ENCODE assay signal across 1 cellular context in the genomic region with DNA sequence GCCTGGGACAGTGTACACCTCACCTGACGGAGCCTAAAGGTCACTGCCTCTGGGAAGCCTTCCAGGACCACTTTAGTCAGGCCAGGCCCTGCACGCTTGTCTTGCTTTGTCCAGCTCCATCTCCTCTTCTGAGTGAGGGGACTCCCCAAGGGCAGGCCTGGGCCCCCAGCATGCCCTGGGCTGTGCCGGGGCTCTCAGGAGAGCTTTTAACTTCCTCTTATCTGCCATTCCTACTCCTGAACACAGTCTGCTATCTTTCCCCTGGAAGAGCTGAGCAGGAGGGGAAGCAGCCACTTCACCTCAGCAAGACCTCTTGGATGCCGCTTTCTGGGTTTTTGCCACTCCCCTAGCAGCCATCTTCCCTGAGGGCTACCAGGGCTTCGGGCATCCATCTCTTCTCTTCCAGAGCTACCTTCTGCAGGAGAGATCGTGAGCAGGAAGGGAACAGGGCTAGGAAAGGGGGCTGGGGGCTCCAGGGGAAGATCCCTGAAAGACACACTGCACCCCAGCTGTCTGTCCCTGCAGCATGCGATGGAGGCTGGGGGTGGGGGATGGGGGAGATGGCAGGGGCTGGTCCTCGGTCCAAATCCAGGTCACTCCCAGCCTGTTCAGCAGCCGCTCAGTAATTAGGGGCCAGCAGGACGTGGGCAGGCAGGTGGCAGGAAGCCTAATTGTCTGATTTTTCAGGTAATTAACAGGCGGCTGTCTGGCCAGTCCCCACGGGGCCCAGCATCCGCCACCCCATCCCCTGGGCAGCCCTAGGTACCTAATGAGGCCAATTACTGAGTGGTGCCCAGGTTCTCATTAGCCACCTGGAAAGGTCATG.
TF ChIP-seq lines count a peak whose summit lies in the region.

No MANE protein-coding gene starts in this region.

TF ChIP-seq in HepG2, 621 proteins besides CTCF, POLR2A, EP300 and RAD21:
- TF ChIP-seq ZFYVE20 (CRISPR knock-in tag; IDR thresholded peaks at IDR 0.05; ENCODE audit: borderline replicate concordance, low read depth) (no peak), CENPT (CRISPR knock-in tag; IDR thresholded peaks at IDR 0.05; ENCODE audit: low read depth) (no peak), HOXA7 (CRISPR knock-in tag; IDR thresholded peaks at IDR 0.05) (no peak), AHR (CRISPR knock-in tag; IDR thresholded peaks at IDR 0.05) (no peak), ZNF552 (CRISPR knock-in tag; IDR thresholded peaks at IDR 0.05; ENCODE audit: borderline replicate concordance) (no peak), FOXM1 (CRISPR knock-in tag; IDR thresholded peaks at IDR 0.05) (no peak), NONO (IDR thresholded peaks at IDR 0.05) (no peak), NONO (CRISPR knock-in tag; conservative IDR thresholded peaks at IDR 0.05) (no peak), SKI (IDR thresholded peaks at IDR 0.05; ENCODE audit: partially characterized antibody) (no peak), USF2 (IDR thresholded peaks at IDR 0.05; ENCODE audit: low read depth, low read length) (no peak), USF2 (CRISPR knock-in tag; IDR thresholded peaks at IDR 0.05; ENCODE audit: borderline replicate concordance) (no peak), NFE2 (CRISPR knock-in tag; IDR thresholded peaks at IDR 0.05) (no peak), MXD4 (CRISPR knock-in tag; IDR thresholded peaks at IDR 0.05) (no peak), ADNP (CRISPR knock-in tag; IDR thresholded peaks at IDR 0.05) (no peak), SETDB1 (CRISPR knock-in tag; IDR thresholded peaks at IDR 0.05; ENCODE audit: borderline replicate concordance) (no peak), ZNF101 (CRISPR knock-in tag; IDR thresholded peaks at IDR 0.05; ENCODE audit: borderline replicate concordance, low read depth) (no peak), TCF7L2 (IDR thresholded peaks at IDR 0.05; ENCODE audit: low read depth, low read length) (no peak), ZNF746 (CRISPR knock-in tag; IDR thresholded peaks at IDR 0.05) (no peak)
- TF ChIP-seq, protein P1, sequence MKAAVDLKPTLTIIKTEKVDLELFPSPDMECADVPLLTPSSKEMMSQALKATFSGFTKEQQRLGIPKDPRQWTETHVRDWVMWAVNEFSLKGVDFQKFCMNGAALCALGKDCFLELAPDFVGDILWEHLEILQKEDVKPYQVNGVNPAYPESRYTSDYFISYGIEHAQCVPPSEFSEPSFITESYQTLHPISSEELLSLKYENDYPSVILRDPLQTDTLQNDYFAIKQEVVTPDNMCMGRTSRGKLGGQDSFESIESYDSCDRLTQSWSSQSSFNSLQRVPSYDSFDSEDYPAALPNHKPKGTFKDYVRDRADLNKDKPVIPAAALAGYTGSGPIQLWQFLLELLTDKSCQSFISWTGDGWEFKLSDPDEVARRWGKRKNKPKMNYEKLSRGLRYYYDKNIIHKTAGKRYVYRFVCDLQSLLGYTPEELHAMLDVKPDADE (CRISPR knock-in tag; IDR thresholded peaks at IDR 0.05), result no peak
